ENCODE assay signal across 2 cellular contexts in genomic region chr17:64382184-64382583, GRCh38.
TF ChIP-seq lines count a peak whose summit lies in the region.

No MANE protein-coding gene starts in this region.

TF ChIP-seq in endothelial cell of umbilical vein, 7 proteins besides CTCF, POLR2A, EP300 and RAD21:
- TF ChIP-seq MAX (IDR thresholded peaks at IDR 0.05; ENCODE audit: insufficient read depth, insufficient read length) (no peak), EZH2 (IDR thresholded peaks at IDR 0.05; ENCODE audit: borderline replicate concordance, low read depth, low read length, severe bottlenecking) (no peak), POLR2AphosphoS5 (IDR thresholded peaks at IDR 0.05; ENCODE audit: insufficient read depth, low read depth, low read length) (no peak), MYC (IDR thresholded peaks at IDR 0.05; ENCODE audit: low read depth, low read length) (no peak), JUN (IDR thresholded peaks at IDR 0.05; ENCODE audit: borderline replicate concordance, insufficient read depth, insufficient read length, low read depth) (no peak), GATA2 (IDR thresholded peaks at IDR 0.05; ENCODE audit: insufficient read depth, insufficient read length, low read depth, low read length) (no peak), FOS (IDR thresholded peaks at IDR 0.05; ENCODE audit: borderline replicate concordance, insufficient read depth, low read length) (no peak)

TF ChIP-seq in GM12891, 5 proteins besides CTCF, POLR2A, EP300 and RAD21:
- TF ChIP-seq POU2F2 (IDR thresholded peaks at IDR 0.05; ENCODE audit: low read depth, low read length) (no peak), POLR2AphosphoS5 (IDR thresholded peaks at IDR 0.05; ENCODE audit: low read depth, low read length) (no peak)
